In the genomic region with DNA sequence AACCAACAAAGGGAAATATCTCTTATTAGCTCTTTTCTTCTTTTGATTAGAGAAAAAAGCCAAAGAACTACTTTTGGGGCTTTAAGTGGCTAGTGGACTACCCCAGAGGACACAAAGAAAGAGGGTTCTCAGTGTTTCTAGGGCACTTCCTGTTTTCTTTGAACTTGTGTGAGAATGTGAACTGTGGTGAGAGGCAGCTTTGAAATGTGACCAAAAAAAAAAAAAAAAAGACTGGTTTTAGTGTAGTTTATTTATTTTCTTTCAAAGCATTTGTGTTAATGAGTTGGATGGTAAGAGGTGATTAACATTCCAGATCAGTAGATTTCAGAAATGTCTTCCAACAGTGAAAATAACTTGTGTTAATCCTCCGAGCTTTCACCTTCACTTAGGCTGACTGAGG, we compare ENCODE assay signal across 9 cellular contexts. TPM values are rescaled to one million over a fixed set of nuclear protein-coding genes. Genes with fewer than 3 reads are reported as not detected.
A peak's percentile ranks its signal among the peaks of the same experiment; 100 is the strongest.
DNase-seq lines count a peak whose midpoint lies in the region; ATAC-seq, FAIRE-seq and TF ChIP-seq lines count a peak whose summit lies in the region.
"Had no signal": no experiment of that assay in that cellular context is flagged by ENCODE, and none has a peak within 500 bp of the region (broad histone marks: within the 10 kb centered on the region; RNA-seq: fewer than 3 reads in every experiment).

No MANE protein-coding gene starts in this region.

- peaks cover 0 to 3% of the 10 kb centered on the region in 2 donors for H3K36me3 Mint-ChIP-seq in activated naive CD4-positive, alpha-beta T cell treated with anti-CD3 and anti-CD28 coated beads, Interleukin-2, amount 50 U/mL, for 72 hours
- H3K36me3 Mint-ChIP-seq in astrocyte (ENCODE audit: low read depth, unreplicated experiment) = peaks cover 3% of the 10 kb centered on the region

- H2AFZ ChIP-seq in astrocyte (ENCODE audit: low read depth, low read length) = no peak overlapping the region

- no peak overlapping the region for H3K4me2 ChIP-seq in astrocyte (ENCODE audit: low read length)

- H3K79me2 ChIP-seq in astrocyte (ENCODE audit: insufficient read depth, low read length) = no peaks in the 10 kb centered on the region

- peaks cover 4% of the 10 kb centered on the region for H3K4me1 ChIP-seq in astrocyte (ENCODE audit: insufficient read depth, low read length)

- H3K9me3 Mint-ChIP-seq in activated naive CD4-positive, alpha-beta T cell treated with anti-CD3 and anti-CD28 coated beads, Interleukin-2, amount 50 U/mL, for 72 hours = no peaks in the 10 kb centered on the region
- H3K9me3 Mint-ChIP-seq in astrocyte (ENCODE audit: unreplicated experiment) = no peaks in the 10 kb centered on the region

- peak overlapping the region; percentile 10 to 72 for H3K27ac Mint-ChIP-seq in activated naive CD4-positive, alpha-beta T cell treated with anti-CD3 and anti-CD28 coated beads, Interleukin-2, amount 50 U/mL, for 72 hours
- H3K27ac Mint-ChIP-seq in astrocyte (ENCODE audit: unreplicated experiment) = peak overlapping the region; percentile 64

- no peaks in the 10 kb centered on the region for H3K9me3 ChIP-seq in astrocyte (ENCODE audit: insufficient read depth, low read depth, low read length)

- FAIRE-seq in astrocyte (lab: Jason Lieb, UNC) = no peak

- no peaks in the 10 kb centered on the region for H3K27me3 Mint-ChIP-seq in astrocyte (ENCODE audit: low read depth, unreplicated experiment)

- no peaks in the 10 kb centered on the region for H3K36me3 ChIP-seq in astrocyte (ENCODE audit: insufficient read depth, low read length)

- H3K4me3 Mint-ChIP-seq in astrocyte (ENCODE audit: unreplicated experiment) = no peak overlapping the region

- TF ChIP-seq CTCF in astrocyte (IDR thresholded peaks at IDR 0.05; ENCODE audit: insufficient read depth, low read depth, low read length) = no peak

- peaks cover 9% of the 10 kb centered on the region for H3K4me1 Mint-ChIP-seq in astrocyte (ENCODE audit: low read depth, unreplicated experiment)

- H3K4me3 ChIP-seq in astrocyte (ENCODE audit: insufficient read depth, low read depth, low read length) = no peak overlapping the region

- no peak overlapping the region for H3K9ac ChIP-seq in astrocyte (ENCODE audit: low read length)

- H3K27me3 ChIP-seq in astrocyte (ENCODE audit: insufficient read depth, low read length) = no peaks in the 10 kb centered on the region

- H3K27ac ChIP-seq in astrocyte (ENCODE audit: low read depth, low read length) = no peak overlapping the region
- no peak overlapping the region for H3K27ac ChIP-seq in substantia nigra (ENCODE audit: low read depth, low read length, poor library complexity, severe bottlenecking)

- DNase-seq in activated naive CD4-positive, alpha-beta T cell treated with anti-CD3 and anti-CD28 coated beads, Interleukin-2, amount 50 U/mL, for 72 hours (ENCODE audit: low spot score in 2 of 2) = no peak
- no peak for DNase-seq in activated naive CD4-positive, alpha-beta T cell (lab: John Stamatoyannopoulos, UW)
- DNase-seq in astrocyte (ENCODE audit: low read depth) = no peak
- no peak for DNase-seq in erythroblast (lab: John Stamatoyannopoulos, UW)
- DNase-seq in HT-29 (ENCODE audit: low spot score) = no peak
- no peak for DNase-seq in substantia nigra (lab: John Stamatoyannopoulos, UW)
- DNase-seq in NCI-H2107 treated with DMSO at 0.1 percent for 48 hours (lab: John Stamatoyannopoulos, UW; ENCODE audit: unreplicated experiment) = no peak
- DNase-seq: activated CD4-positive, CD25-positive, alpha-beta regulatory T cell treated with anti-CD3 and anti-CD28 coated beads, Interleukin-2, amount 50 U/mL, for 72 hours had no signal

- no peaks in the 10 kb centered on the region for H4K20me1 ChIP-seq in astrocyte (ENCODE audit: insufficient read depth, low read length)

- ATAC-seq in activated naive CD4-positive, alpha-beta T cell treated with anti-CD3 and anti-CD28 coated beads, Interleukin-2, amount 50 U/mL, for 72 hours = peak; percentile 44 to 56
- ATAC-seq in HG03565 (IDR thresholded peaks at IDR 0.05; ENCODE audit: unreplicated experiment) = peak; percentile 76

- no peak for TF ChIP-seq POLR2A in erythroblast (IDR thresholded peaks at IDR 0.05; ENCODE audit: low read length)

RNA-seq across cellular contexts. Expression of a gene that starts 32.4 kb away (rescaled TPM):
- 10 to 100 TPM; 84.6 to 87.9 TPM for total RNA-seq in activated naive CD4-positive, alpha-beta T cell treated with anti-CD3 and anti-CD28 coated beads, Interleukin-2, amount 50 U/mL, for 72 hours
- 130 and 132 TPM in 2 replicates for total RNA-seq in astrocyte
- total RNA-seq in HT-29 (2014; rRNA removed; shearing (Covaris generic)) = 103 and 104 TPM in 2 replicates
